20 cellular contexts compared by ENCODE assay signal in the genomic region with DNA sequence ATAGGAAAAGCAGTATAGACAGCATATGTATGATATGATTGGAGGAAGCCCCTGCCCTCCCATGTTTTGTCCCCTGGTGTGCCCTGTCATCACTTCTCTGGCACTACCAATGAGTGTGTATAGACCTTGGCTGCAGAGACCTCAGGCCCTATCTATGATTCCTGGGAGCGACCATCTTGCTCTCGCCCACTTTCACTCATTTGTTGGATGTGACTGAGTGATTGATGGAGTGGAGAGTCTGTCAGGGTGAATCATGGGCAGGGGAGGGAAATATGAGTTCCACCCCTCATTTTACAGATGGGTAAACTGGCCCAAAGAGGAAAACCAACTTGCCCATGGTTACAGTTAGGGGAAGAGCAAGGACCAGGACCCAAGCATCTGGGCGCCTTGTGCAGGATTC. TPM values are rescaled to one million over a fixed set of nuclear protein-coding genes. Genes with fewer than 3 reads are reported as not detected.
DNase-seq lines count a peak whose midpoint lies in the region; ATAC-seq, FAIRE-seq and TF ChIP-seq lines count a peak whose summit lies in the region.
"Had no signal": no experiment of that assay in that cellular context is flagged by ENCODE, and none has a peak within 500 bp of the region (broad histone marks: within the 10 kb centered on the region; RNA-seq: fewer than 3 reads in every experiment).

No MANE protein-coding gene starts in this region.

- no peak overlapping the region for H2AFZ ChIP-seq in K562 (ENCODE audit: low read depth, low read length)

- H3K4me1 ChIP-seq in HEK293 (ENCODE audit: control insufficient read depth, insufficient read depth, low read length) (no peaks in the 10 kb centered on the region), K562 (replicated peaks in 1 of 2; ENCODE audit: control insufficient read depth in 2 of 2, insufficient read depth in 2 of 2, low read length in 2 of 2) (peaks cover 0 to 5% of the 10 kb centered on the region in 2 experiments; a peak in 2 of 5 replicates)
- H3K4me1 ChIP-seq: A549, Caco-2 had no signal

- CTCF ChIA-PET in HEK293 (lab: Yijun Ruan, JAX) (no interaction called here), K562 (lab: Yijun Ruan, JAX; ENCODE audit: low intra/inter-chr PET ratio) (no interaction called here)

- no peaks in the 10 kb centered on the region for H3K9me1 ChIP-seq in K562 (ENCODE audit: control insufficient read depth, insufficient read depth, low read length)

- H3K4me3 ChIP-seq in HEK293 (ENCODE audit: low read depth, low read length) = no peak overlapping the region
- H3K4me3 ChIP-seq in K562 = no peak overlapping the region
- H3K4me3 ChIP-seq: A549; BLaER1 treated with 17β-estradiol and CSF1 and Interleukin-3, amounts not matched to agents 10 nM and 100 nM had no signal

- no peaks in the 10 kb centered on the region for H3K79me2 ChIP-seq in K562 (ENCODE audit: control insufficient read depth, insufficient read depth, low read length)

- POLR2A ChIA-PET in HEK293 (lab: Yijun Ruan, JAX) (no interaction called here), K562 (lab: Yijun Ruan, JAX) (interaction anchor here (0.7 kb wide), 1 partner anchor 36 kb away, joined by 3 read pairs; no protein-coding TSS in a partner anchor)

- H3K4me1 Mint-ChIP-seq in osteocyte (ENCODE audit: unreplicated experiment) = peaks cover 5% of the 10 kb centered on the region
- H3K4me1 Mint-ChIP-seq: B cell had no signal

- no peak for TF ChIP-seq CTCF in HEK293 (tag by site-specific recombination; IDR thresholded peaks at IDR 0.05)
- TF ChIP-seq CTCF in K562 (IDR thresholded peaks at IDR 0.05 in 2 of 3, conservative IDR thresholded peaks at IDR 0.05 in 1 of 3; ENCODE audit: insufficient read depth in 2 of 3, low read depth in 1 of 3, low read length in 3 of 3) = no peak
- TF ChIP-seq CTCF in osteocyte (IDR thresholded peaks at IDR 0.05) = no peak

- no peaks in the 10 kb centered on the region; a peak in 1 of 5 replicates for H3K27me3 ChIP-seq in K562 (ENCODE audit: control insufficient read depth in 2 of 2, insufficient read depth in 2 of 2, low read length in 2 of 2)
- H3K27me3 ChIP-seq: BLaER1 treated with 17β-estradiol and CSF1 and Interleukin-3, amounts not matched to agents 10 nM and 100 nM had no signal

- H4K20me1 ChIP-seq in K562 (replicated peaks; ENCODE audit: control insufficient read depth, insufficient read depth, low read length) = no peaks in the 10 kb centered on the region

- FAIRE-seq in K562 (lab: Jason Lieb, UNC) = no peak
- FAIRE-seq in urothelium cell line (lab: Jason Lieb, UNC) = no peak
- FAIRE-seq: A549, G401.6, GM12891, GM18507 had no signal

- WGBS in K562 (ENCODE audit: insufficient coverage, low coverage, missing lambda C conversion rate) = 18% methylated on average over 3 of the region's 3 CpGs

- no peak for TF ChIP-seq EP300 in K562 (IDR thresholded peaks at IDR 0.05; ENCODE audit: low read length)

- in situ Hi-C loops in K562 (cut with MboI) = no loop called here

- no peak overlapping the region for H3K4me3 Mint-ChIP-seq in osteocyte (ENCODE audit: unreplicated experiment)
- H3K4me3 Mint-ChIP-seq: B cell; CD4-positive, alpha-beta T cell; CD8-positive, alpha-beta T cell had no signal

- H3K9me3 ChIP-seq in HEK293 (ENCODE audit: control insufficient read depth, insufficient read depth, low read depth, low read length) = no peaks in the 10 kb centered on the region
- no peaks in the 10 kb centered on the region for H3K9me3 ChIP-seq in K562 (replicated peaks; ENCODE audit: control insufficient read depth, insufficient read depth, low read depth, low read length)
- H3K9me3 ChIP-seq: A549; BLaER1 treated with 17β-estradiol and CSF1 and Interleukin-3, amounts not matched to agents 10 nM and 100 nM; Caco-2 had no signal

- H3K9ac ChIP-seq in K562 (ENCODE audit: insufficient read depth in 1 of 2, low read depth in 2 of 2, low read length in 2 of 2) = no peak overlapping the region
- H3K9ac ChIP-seq: BLaER1 treated with 17β-estradiol and CSF1 and Interleukin-3, amounts not matched to agents 10 nM and 100 nM had no signal

- H3K36me3 Mint-ChIP-seq in osteocyte (ENCODE audit: unreplicated experiment) = no peaks in the 10 kb centered on the region
- H3K36me3 Mint-ChIP-seq: CD8-positive, alpha-beta T cell had no signal

- DNase-seq in K562 (ENCODE audit: extremely low read depth in 1 of 4, low spot score in 3 of 4) = no peak
- DNase-seq in osteocyte (ENCODE audit: extremely low spot score, unreplicated experiment) = peak; percentile 48
- DNase-seq in Kasumi-1 (lab: John Stamatoyannopoulos, UW) = no peak
- DNase-seq in urothelium cell line (ENCODE audit: low spot score) = no peak
- DNase-seq: AML-193; Caco-2; Calu3; CD4-positive, alpha-beta T cell; CD8-positive, alpha-beta T cell; DMS79 treated with DMSO at 0.1 percent for 48 hours; GF-D8 had no signal

- H3K4me2 ChIP-seq in K562 (ENCODE audit: insufficient read depth, low read length) = no peak overlapping the region
- H3K4me2 ChIP-seq: A549 had no signal

- no peak overlapping the region for H3K27ac Mint-ChIP-seq in osteocyte (ENCODE audit: unreplicated experiment)
- H3K27ac Mint-ChIP-seq: B cell; CD4-positive, alpha-beta T cell; CD8-positive, alpha-beta T cell had no signal

- no peak for ATAC-seq in K562
- ATAC-seq: A549; CD8-positive, alpha-beta T cell had no signal

- intact Hi-C loops in K562 (cut with micrococcal nuclease) = no loop called here

- no TSS peak for BruUV-seq in K562 (replicated peaks; lab: Mats Ljungman, UMichigan)

- peaks cover 4% of the 10 kb centered on the region for H3K27me3 Mint-ChIP-seq in osteocyte (ENCODE audit: unreplicated experiment)

- H3K9me3 Mint-ChIP-seq in osteocyte (ENCODE audit: unreplicated experiment) = no peaks in the 10 kb centered on the region
- H3K9me3 Mint-ChIP-seq: CD4-positive, alpha-beta T cell; CD8-positive, alpha-beta T cell had no signal

- no peak overlapping the region for H3K27ac ChIP-seq in HEK293 (ENCODE audit: extremely low read depth, low read depth, low read length)
- no peak overlapping the region for H3K27ac ChIP-seq in K562 (ENCODE audit: extremely low read depth, low read depth, low read length)
- H3K27ac ChIP-seq: 22Rv1; A549; BLaER1 treated with 17β-estradiol and CSF1 and Interleukin-3, amounts not matched to agents 10 nM and 100 nM; C4-2B had no signal

- TF ChIP-seq RAD21 in K562 (CRISPR knock-in tag; conservative IDR thresholded peaks at IDR 0.05 in 1 of 2, IDR thresholded peaks at IDR 0.05 in 1 of 2) = no peak

- no peaks in the 10 kb centered on the region for H3K36me3 ChIP-seq in HEK293 (ENCODE audit: control insufficient read depth in 2 of 2, insufficient read depth in 1 of 2, low read length in 2 of 2)
- H3K36me3 ChIP-seq in K562 (ENCODE audit: control insufficient read depth, insufficient read depth, low read length) = no peaks in the 10 kb centered on the region
- H3K36me3 ChIP-seq: BLaER1 treated with 17β-estradiol and CSF1 and Interleukin-3, amounts not matched to agents 10 nM and 100 nM had no signal

- TF ChIP-seq POLR2A in K562 (conservative IDR thresholded peaks at IDR 0.05) = no peak

TF ChIP-seq in HEK293, 187 proteins besides CTCF, POLR2A, EP300 and RAD21:
- TF ChIP-seq, protein P1, sequence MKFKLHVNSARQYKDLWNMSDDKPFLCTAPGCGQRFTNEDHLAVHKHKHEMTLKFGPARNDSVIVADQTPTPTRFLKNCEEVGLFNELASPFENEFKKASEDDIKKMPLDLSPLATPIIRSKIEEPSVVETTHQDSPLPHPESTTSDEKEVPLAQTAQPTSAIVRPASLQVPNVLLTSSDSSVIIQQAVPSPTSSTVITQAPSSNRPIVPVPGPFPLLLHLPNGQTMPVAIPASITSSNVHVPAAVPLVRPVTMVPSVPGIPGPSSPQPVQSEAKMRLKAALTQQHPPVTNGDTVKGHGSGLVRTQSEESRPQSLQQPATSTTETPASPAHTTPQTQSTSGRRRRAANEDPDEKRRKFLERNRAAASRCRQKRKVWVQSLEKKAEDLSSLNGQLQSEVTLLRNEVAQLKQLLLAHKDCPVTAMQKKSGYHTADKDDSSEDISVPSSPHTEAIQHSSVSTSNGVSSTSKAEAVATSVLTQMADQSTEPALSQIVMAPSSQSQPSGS (tag by site-specific recombination; IDR thresholded peaks at IDR 0.05; ENCODE audit: low read depth) = no peak
- TF ChIP-seq PRDM1 (tag by site-specific recombination; IDR thresholded peaks at IDR 0.05) = peak; percentile 17; the same call in 1 of the 2 replicates

TF ChIP-seq in K562, 482 proteins besides CTCF, POLR2A, EP300 and RAD21 (continues in another document):
- TF ChIP-seq MEIS2 (IDR thresholded peaks at IDR 0.05; ENCODE audit: partially characterized antibody) = peak; percentile 75
- TF ChIP-seq, protein P2, sequence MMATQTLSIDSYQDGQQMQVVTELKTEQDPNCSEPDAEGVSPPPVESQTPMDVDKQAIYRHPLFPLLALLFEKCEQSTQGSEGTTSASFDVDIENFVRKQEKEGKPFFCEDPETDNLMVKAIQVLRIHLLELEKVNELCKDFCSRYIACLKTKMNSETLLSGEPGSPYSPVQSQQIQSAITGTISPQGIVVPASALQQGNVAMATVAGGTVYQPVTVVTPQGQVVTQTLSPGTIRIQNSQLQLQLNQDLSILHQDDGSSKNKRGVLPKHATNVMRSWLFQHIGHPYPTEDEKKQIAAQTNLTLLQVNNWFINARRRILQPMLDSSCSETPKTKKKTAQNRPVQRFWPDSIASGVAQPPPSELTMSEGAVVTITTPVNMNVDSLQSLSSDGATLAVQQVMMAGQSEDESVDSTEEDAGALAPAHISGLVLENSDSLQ (IDR thresholded peaks at IDR 0.05) = peak; percentile 29; the same call in 1 of the 2 replicates
- TF ChIP-seq SMC3 (conservative IDR thresholded peaks at IDR 0.05; ENCODE audit: insufficient read depth, low read depth, low read length) = no peak

RNA-seq across cellular contexts. Expression of a gene that starts 14.9 kb away (rescaled TPM):
- 11.4 and 24.0 TPM in 2 replicates for total RNA-seq in K562 (2011; cell fraction: chromatin; rRNA removed; ENCODE audit: low replicate concordance)
- 14.2 and 15.8 TPM in 2 replicates for total RNA-seq in K562 (2011; cell fraction: nucleolus; rRNA removed)
- 19.2 and 26.8 TPM in 2 replicates for total RNA-seq in K562 (2011; cell fraction: nucleoplasm; rRNA removed)
- 5.0 and 5.4 TPM in 2 replicates for total RNA-seq in K562 (2014; rRNA removed)
- total RNA-seq in K562 (2014; rRNA removed; fragmentation: Illumina TruSeq; extraction: Trizol) = 11.9 and 12.0 TPM in 2 replicates
- 13.8 and 14.4 TPM in 2 replicates for total RNA-seq in K562 (2015; rRNA removed; fragmentation: Illumina TruSeq; extraction: Trizol)
- total RNA-seq in K562 (2021) = 13.1 and 14.6 TPM in 2 replicates
- polyA plus RNA-seq in K562 (2011; rRNA removed) = 6.6 and 6.7 TPM in 2 replicates
- polyA plus RNA-seq in K562 (2011; cell fraction: cytosol; rRNA removed) = 3.2 and 3.5 TPM in 2 replicates
- polyA plus RNA-seq in K562 (2011; cell fraction: nucleus; rRNA removed) = 4.1 and 5.4 TPM in 2 replicates
- polyA plus RNA-seq in K562 (2012) = 4.5 and 8.6 TPM in 2 replicates
- polyA plus RNA-seq in K562 (2014; fragmentation: Illumina TruSeq; extraction: Trizol) = 6.4 and 7.9 TPM in 2 replicates
- 1 to 10 TPM; 4.1 to 4.2 TPM for polyA plus RNA-seq in K562 (2014; fragmentation: Nextera tagmentation; extraction: Ambion mirVana)
- polyA plus RNA-seq in K562 (2014; rRNA removed) = 4.8 and 5.1 TPM in 2 replicates
- 15.2 and 23.0 TPM in 2 replicates for polyA minus RNA-seq in K562 (2011; rRNA and poly(A)+ RNA removed)
- polyA minus RNA-seq in K562 (2011; cell fraction: cytosol; rRNA and poly(A)+ RNA removed) = 8.5 and 10.6 TPM in 2 replicates
- 9.6 and 22.0 TPM in 2 replicates for polyA minus RNA-seq in K562 (2011; cell fraction: nucleus; rRNA and poly(A)+ RNA removed)
- total RNA-seq in osteocyte = 12.1 and 14.2 TPM in 2 replicates
